ENCODE assay signal across 12 cellular contexts in the genomic region with DNA sequence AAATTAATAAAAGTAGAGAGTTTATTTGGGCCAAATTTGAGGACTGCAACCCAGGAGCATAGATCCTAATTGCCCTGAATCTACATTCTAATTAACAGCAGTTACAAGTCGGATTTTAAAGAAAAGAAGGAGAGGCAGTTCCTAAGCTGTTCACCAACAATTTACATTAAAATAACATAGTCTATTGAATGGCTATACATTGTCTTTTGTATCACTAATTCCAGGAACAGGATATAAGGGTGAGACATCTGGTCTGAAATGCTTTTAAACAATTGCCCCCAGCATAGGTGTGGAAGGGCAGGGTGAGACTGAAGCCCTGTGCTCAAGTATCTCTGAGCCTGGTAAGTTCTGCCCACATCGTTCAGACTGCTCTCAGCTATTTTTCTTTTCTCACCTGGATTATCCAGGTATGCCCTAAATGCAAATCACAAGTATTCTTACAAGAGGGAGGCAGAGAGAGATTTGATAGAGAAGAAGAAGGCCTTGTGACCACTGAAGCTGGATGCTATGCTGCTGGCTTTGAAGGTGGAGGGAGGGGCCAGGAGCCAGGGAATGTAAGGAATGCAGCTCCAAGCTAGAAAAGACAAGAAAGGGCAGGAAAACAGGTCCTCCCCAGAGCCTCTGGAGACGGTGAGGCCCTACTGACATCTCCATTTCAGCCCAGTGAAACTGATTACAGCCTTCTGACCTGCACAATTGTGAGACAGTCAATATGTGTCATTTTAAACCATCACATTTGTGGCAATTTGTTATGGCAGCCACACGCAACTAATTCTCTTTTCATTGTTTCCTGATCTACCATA.
DNase-seq lines count a peak whose midpoint lies in the region; ATAC-seq, FAIRE-seq and TF ChIP-seq lines count a peak whose summit lies in the region.
"Had no signal": no experiment of that assay in that cellular context is flagged by ENCODE, and none has a peak within 500 bp of the region (broad histone marks: within the 10 kb centered on the region; RNA-seq: fewer than 3 reads in every experiment).

No MANE protein-coding gene starts in this region.

- H4K20me1 ChIP-seq in GM23248 (ENCODE audit: insufficient read depth) (no peaks in the 10 kb centered on the region), endothelial cell of umbilical vein (replicated peaks; ENCODE audit: control insufficient read depth, extremely low read depth, insufficient read depth, low read length) (no peaks in the 10 kb centered on the region)

- intact Hi-C loops in endothelial cell of umbilical vein (cut with micrococcal nuclease): loop anchor here (10.0 kb wide), 1 partner anchor 261 kb away; no protein-coding TSS in a partner anchor

- no peaks in the 10 kb centered on the region for H3K9me1 ChIP-seq in endothelial cell of umbilical vein (replicated peaks; ENCODE audit: control insufficient read depth, extremely low read depth, insufficient read depth, low read length)

- H3K36me3 Mint-ChIP-seq in nephron progenitor cell (ENCODE audit: low read depth): no peaks in the 10 kb centered on the region

- H3K4me1 ChIP-seq in GM23248 (ENCODE audit: insufficient read depth) (peaks cover 19% of the 10 kb centered on the region), endothelial cell of umbilical vein (ENCODE audit: control insufficient read depth, extremely low read depth, insufficient read depth, low read length) (peaks cover 24% of the 10 kb centered on the region)

- H3K27me3 Mint-ChIP-seq in nephron progenitor cell (ENCODE audit: low read depth, poor library complexity): peaks cover 3% of the 10 kb centered on the region

- no peak for FAIRE-seq in endothelial cell of umbilical vein (lab: Jason Lieb, UNC)

- CTCF ChIA-PET in endothelial cell of umbilical vein (lab: Charles Lee): no interaction called here

- H3K4me2 ChIP-seq in GM23248 (ENCODE audit: unreplicated experiment) (peak overlapping the region; percentile 26), endothelial cell of umbilical vein (ENCODE audit: insufficient read depth, low read length) (no peak overlapping the region)

- POLR2A ChIA-PET in endothelial cell of umbilical vein (lab: Charles Lee): no interaction called here

- no peaks in the 10 kb centered on the region for H3K36me3 ChIP-seq in GM23248 (ENCODE audit: low read depth)
- no peaks in the 10 kb centered on the region for H3K36me3 ChIP-seq in endothelial cell of umbilical vein (ENCODE audit: control insufficient read depth in 2 of 2, extremely low read depth in 1 of 2, insufficient read depth in 2 of 2, low read length in 2 of 2)
- H3K36me3 ChIP-seq: gastroesophageal sphincter had no signal

- no peaks in the 10 kb centered on the region for H3K27me3 ChIP-seq in GM23248 (replicated peaks; ENCODE audit: insufficient read depth)
- H3K27me3 ChIP-seq in endothelial cell of umbilical vein (ENCODE audit: control insufficient read depth in 2 of 2, insufficient read depth in 2 of 2, low read length in 2 of 2): no peaks in the 10 kb centered on the region
- H3K27me3 ChIP-seq: gastroesophageal sphincter had no signal

- ATAC-seq in GM18517 (IDR thresholded peaks at IDR 0.05; ENCODE audit: unreplicated experiment) (no peak), GM21619 (IDR thresholded peaks at IDR 0.05; ENCODE audit: unreplicated experiment) (no peak), GM18520 (IDR thresholded peaks at IDR 0.05; ENCODE audit: unreplicated experiment) (no peak)
- ATAC-seq: gastroesophageal sphincter had no signal

- dilution Hi-C loops in endothelial cell of umbilical vein (cut with MboI; ENCODE audit: extremely low pct_ligation_motif_present, low sequenced_read_pairs): no loop called here

- H3K27ac ChIP-seq in GM23248 (no peak overlapping the region), endothelial cell of umbilical vein (ENCODE audit: insufficient read depth, low read depth, low read length) (no peak overlapping the region)
- H3K27ac ChIP-seq: gastroesophageal sphincter had no signal

- H2AFZ ChIP-seq in GM23248 (peak overlapping the region; percentile 24; the same call in 1 of the 2 replicates), endothelial cell of umbilical vein (ENCODE audit: low read depth, low read length) (no peak overlapping the region)

- no peaks in the 10 kb centered on the region for H3K9me3 Mint-ChIP-seq in nephron progenitor cell

- TF ChIP-seq CTCF in endothelial cell of umbilical vein (IDR thresholded peaks at IDR 0.05; ENCODE audit: extremely low read depth in 1 of 2, insufficient read depth in 1 of 2, low read depth in 1 of 2, low read length in 2 of 2) (no peak), nephron progenitor cell (IDR thresholded peaks at IDR 0.05) (no peak)

- H3K9me3 ChIP-seq in GM23248 (ENCODE audit: low read depth) (no peaks in the 10 kb centered on the region), endothelial cell of umbilical vein (replicated peaks; ENCODE audit: control insufficient read depth, insufficient read depth, low read length) (no peaks in the 10 kb centered on the region)
- H3K9me3 ChIP-seq: gastroesophageal sphincter had no signal

- H3K4me3 Mint-ChIP-seq in nephron progenitor cell: no peak overlapping the region

- no peak overlapping the region for H3K27ac Mint-ChIP-seq in nephron progenitor cell

- no peaks in the 10 kb centered on the region for H3K9me2 ChIP-seq in GM23248 (ENCODE audit: insufficient read depth)

- H3K9ac ChIP-seq in GM23248 (no peak overlapping the region), endothelial cell of umbilical vein (replicated peaks; ENCODE audit: extremely low read depth, insufficient read depth, low read length) (no peak overlapping the region)

- WGBS in GM23248 (ENCODE audit: low coverage in 1 of 2, low lambda C conversion rate in 2 of 2, missing lambda C conversion rate in 2 of 2), 2 experiments: 64 to 69% methylated on average over 4 of the region's 4 CpGs

- 0 out of 2 replicates have a peak, but pooled peaks cover 3% of the 10 kb centered on the region for H3F3A ChIP-seq in GM23248 (ENCODE audit: insufficient read depth)

- peaks cover 48% of the 10 kb centered on the region for H3K4me1 Mint-ChIP-seq in nephron progenitor cell

- TF ChIP-seq POLR2A in endothelial cell of umbilical vein (IDR thresholded peaks at IDR 0.05; ENCODE audit: low read depth, low read length): no peak

- H3K79me2 ChIP-seq in GM23248 (ENCODE audit: insufficient read depth) (no peaks in the 10 kb centered on the region), endothelial cell of umbilical vein (ENCODE audit: control insufficient read depth, insufficient read depth, low read length) (no peaks in the 10 kb centered on the region)

- no peak overlapping the region for H3K4me3 ChIP-seq in GM23248
- no peak overlapping the region for H3K4me3 ChIP-seq in endothelial cell of umbilical vein (replicated peaks in 1 of 3; ENCODE audit: insufficient read depth in 1 of 3, low read depth in 1 of 3, low read length in 3 of 3)
- H3K4me3 ChIP-seq: gastroesophageal sphincter had no signal

- no TSS peak for BruUV-seq in endothelial cell of umbilical vein (replicated peaks; lab: Mats Ljungman, UMichigan)

- DNase-seq in GM23248 (peak; percentile 17), NCI-H69 (lab: John Stamatoyannopoulos, UW) (peak; percentile 36), endothelial cell of umbilical vein (ENCODE audit: low read depth, low spot score) (peak; percentile 27), nephron progenitor cell (peak; percentile 55), SIG-M5 treated with dmso at 0.1 percent for 504 hours (lab: John Stamatoyannopoulos, UW; ENCODE audit: unreplicated experiment) (no peak)
- DNase-seq: activated CD4-positive, CD25-positive, alpha-beta regulatory T cell treated with anti-CD3 and anti-CD28 coated beads, Interleukin-2, amount 50 U/mL, for 72 hours; cerebellar nuclear complex; SIG-M5 had no signal

- in situ Hi-C loops in GM23248 (cut with MboI): no loop called here

TF ChIP-seq in endothelial cell of umbilical vein, 7 proteins besides CTCF, POLR2A, EP300 and RAD21:
- TF ChIP-seq EZH2 (IDR thresholded peaks at IDR 0.05; ENCODE audit: borderline replicate concordance, low read depth, low read length, severe bottlenecking) (no peak), FOS (IDR thresholded peaks at IDR 0.05; ENCODE audit: borderline replicate concordance, insufficient read depth, low read length) (no peak), GATA2 (IDR thresholded peaks at IDR 0.05; ENCODE audit: insufficient read depth, insufficient read length, low read depth, low read length) (no peak), MAX (IDR thresholded peaks at IDR 0.05; ENCODE audit: insufficient read depth, insufficient read length) (no peak), POLR2AphosphoS5 (IDR thresholded peaks at IDR 0.05; ENCODE audit: insufficient read depth, low read depth, low read length) (no peak), MYC (IDR thresholded peaks at IDR 0.05; ENCODE audit: low read depth, low read length) (no peak), JUN (IDR thresholded peaks at IDR 0.05; ENCODE audit: borderline replicate concordance, insufficient read depth, insufficient read length, low read depth) (no peak)
